ENCODE assay signal across 9 cellular contexts in the genomic region with DNA sequence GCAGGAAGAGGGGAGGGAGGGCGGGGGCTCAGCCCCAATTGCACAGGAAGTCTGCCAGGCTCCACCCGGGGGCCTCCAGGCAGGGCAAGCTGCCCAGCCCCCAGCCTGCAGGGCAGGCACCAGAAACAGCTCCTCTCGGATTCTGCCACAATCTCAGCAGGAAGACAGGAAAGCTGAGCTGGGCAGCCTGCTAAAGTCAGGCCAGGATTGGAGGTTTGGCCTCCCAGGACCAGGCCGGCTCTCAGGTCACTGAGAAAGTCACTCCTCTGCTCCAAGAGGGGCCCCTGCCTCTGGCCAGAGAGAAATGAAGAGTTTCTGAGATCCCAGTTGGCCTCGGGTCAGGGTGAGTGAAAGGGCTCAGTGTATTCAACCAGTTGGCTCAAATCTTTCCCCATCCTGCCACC. TPM values are rescaled to one million over a fixed set of nuclear protein-coding genes. Genes with fewer than 3 reads are reported as not detected.
DNase-seq lines count a peak whose midpoint lies in the region; ATAC-seq and TF ChIP-seq lines count a peak whose summit lies in the region.
"Had no signal": no experiment of that assay in that cellular context is flagged by ENCODE, and none has a peak within 500 bp of the region (broad histone marks: within the 10 kb centered on the region; RNA-seq: fewer than 3 reads in every experiment).

No MANE protein-coding gene starts in this region.

- peak overlapping the region in 6 of 7 donors; percentile 74 to 86 (median 86) for H3K27ac Mint-ChIP-seq in CD4-positive, alpha-beta memory T cell
- H3K27ac Mint-ChIP-seq in natural killer cell treated with Interleukin-12 subunit alpha and Interleukin-12 subunit beta and Interleukin-15 and Interleukin-18, amount 100 ng/mL, for 72 hours = peak overlapping the region; percentile 85 to 94
- H3K27ac Mint-ChIP-seq in glutamatergic neuron (ENCODE audit: unreplicated experiment) = no peak overlapping the region

- peaks cover 0 to 2% of the 10 kb centered on the region in 2 donors for H3K36me3 Mint-ChIP-seq in CD4-positive, alpha-beta memory T cell
- no peaks in the 10 kb centered on the region for H3K36me3 Mint-ChIP-seq in natural killer cell treated with Interleukin-12 subunit alpha and Interleukin-12 subunit beta and Interleukin-15 and Interleukin-18, amount 100 ng/mL, for 72 hours
- H3K36me3 Mint-ChIP-seq in glutamatergic neuron (ENCODE audit: unreplicated experiment) = no peaks in the 10 kb centered on the region

- no peaks in the 10 kb centered on the region for H3K27me3 Mint-ChIP-seq in CD4-positive, alpha-beta memory T cell
- no peaks in the 10 kb centered on the region for H3K27me3 Mint-ChIP-seq in natural killer cell treated with Interleukin-12 subunit alpha and Interleukin-12 subunit beta and Interleukin-15 and Interleukin-18, amount 100 ng/mL, for 72 hours
- H3K27me3 Mint-ChIP-seq in glutamatergic neuron (ENCODE audit: unreplicated experiment) = no peaks in the 10 kb centered on the region

- peak overlapping the region in 1 of 2 donors; percentile 29 for H3K4me3 ChIP-seq in CD4-positive, alpha-beta memory T cell (ENCODE audit: low read length in 2 of 2)
- H3K4me3 ChIP-seq in NT2/D1 (ENCODE audit: insufficient read length, low read depth) (no peak overlapping the region), duodenal mucosa (ENCODE audit: low read depth in 1 of 2, low read length in 2 of 2) (no peak overlapping the region)

- intact Hi-C loops in CD4-positive, alpha-beta memory T cell (cut with micrococcal nuclease) = no loop called here

- CTCF ChIA-PET in CD4-positive, alpha-beta memory T cell (lab: Charles Lee; ENCODE audit: partially characterized antibody) = interaction anchor here (1.3 to 2.6 kb wide), 6 partner anchors 11 to 312 kb away, joined by 3 to 7 read pairs (median 5); partner anchors contain the start of gene TOR2A

- peak overlapping the region; percentile 28 to 83 (median 79) for H3K4me3 Mint-ChIP-seq in CD4-positive, alpha-beta memory T cell
- no peak overlapping the region for H3K4me3 Mint-ChIP-seq in natural killer cell treated with Interleukin-12 subunit alpha and Interleukin-12 subunit beta and Interleukin-15 and Interleukin-18, amount 100 ng/mL, for 72 hours
- H3K4me3 Mint-ChIP-seq in glutamatergic neuron (ENCODE audit: unreplicated experiment) = no peak overlapping the region

- ATAC-seq in natural killer cell treated with Interleukin-12 subunit alpha and Interleukin-12 subunit beta and Interleukin-15 and Interleukin-18, amount 100 ng/mL, for 72 hours = no peak
- no peak for ATAC-seq in HG03460 (IDR thresholded peaks at IDR 0.05; ENCODE audit: unreplicated experiment)

- no peak for TF ChIP-seq CTCF in glutamatergic neuron (IDR thresholded peaks at IDR 0.05; ENCODE audit: partially characterized antibody, unreplicated experiment)

- H3K9me3 Mint-ChIP-seq in CD4-positive, alpha-beta memory T cell = no peaks in the 10 kb centered on the region
- peaks cover 3% of the 10 kb centered on the region for H3K9me3 Mint-ChIP-seq in natural killer cell treated with Interleukin-12 subunit alpha and Interleukin-12 subunit beta and Interleukin-15 and Interleukin-18, amount 100 ng/mL, for 72 hours
- peaks cover 1% of the 10 kb centered on the region for H3K9me3 Mint-ChIP-seq in glutamatergic neuron (ENCODE audit: unreplicated experiment)
- H3K9me3 Mint-ChIP-seq: activated T-cell treated with anti-CD3 and anti-CD28 coated beads, Interleukin-2, amount 50 U/mL, for 4 hours had no signal

- H3K36me3 ChIP-seq in CD4-positive, alpha-beta memory T cell (ENCODE audit: insufficient read depth, low read length) = no peaks in the 10 kb centered on the region
- H3K36me3 ChIP-seq in NT2/D1 (ENCODE audit: insufficient read depth, insufficient read length, low read length) = peaks cover 59% of the 10 kb centered on the region
- peaks cover 11 to 27% of the 10 kb centered on the region in 2 donors for H3K36me3 ChIP-seq in duodenal mucosa (ENCODE audit: control insufficient read depth in 1 of 2, insufficient read depth in 2 of 2, low read length in 2 of 2)

- H3K27me3 ChIP-seq in CD4-positive, alpha-beta memory T cell (ENCODE audit: insufficient read depth, low read length) = no peaks in the 10 kb centered on the region
- no peaks in the 10 kb centered on the region for H3K27me3 ChIP-seq in NT2/D1 (ENCODE audit: insufficient read depth, insufficient read length)
- H3K27me3 ChIP-seq in duodenal mucosa (ENCODE audit: control insufficient read depth in 1 of 2, insufficient read depth in 2 of 2, low read length in 2 of 2) = no peaks in the 10 kb centered on the region

- H3K4me1 Mint-ChIP-seq in CD4-positive, alpha-beta memory T cell = peaks cover 43 to 83% (median 63%) of the 10 kb centered on the region in 4 donors
- peaks cover 42 to 54% of the 10 kb centered on the region in 2 donors for H3K4me1 Mint-ChIP-seq in natural killer cell treated with Interleukin-12 subunit alpha and Interleukin-12 subunit beta and Interleukin-15 and Interleukin-18, amount 100 ng/mL, for 72 hours (ENCODE audit: low read depth in 2 of 2)
- H3K4me1 Mint-ChIP-seq in glutamatergic neuron (ENCODE audit: low read depth, unreplicated experiment) = peaks cover 10% of the 10 kb centered on the region

- H3K4me1 ChIP-seq in CD4-positive, alpha-beta memory T cell (ENCODE audit: insufficient read depth, low read length) = peaks cover 70% of the 10 kb centered on the region
- H3K4me1 ChIP-seq in NT2/D1 (ENCODE audit: insufficient read depth, insufficient read length) (peaks cover 49% of the 10 kb centered on the region), duodenal mucosa (ENCODE audit: control insufficient read depth in 1 of 2, insufficient read depth in 2 of 2, low read length in 2 of 2) (peaks cover 68 to 73% of the 10 kb centered on the region in 2 donors)

- DNase-seq in CD4-positive, alpha-beta memory T cell = no peak
- DNase-seq in NT2/D1 (ENCODE audit: low read depth, low spot score) = no peak
- no peak for DNase-seq in natural killer cell treated with Interleukin-12 subunit alpha and Interleukin-12 subunit beta and Interleukin-15 and Interleukin-18, amount 100 ng/mL, for 72 hours (ENCODE audit: low spot score)
- no peak for DNase-seq in NCI-H748 (lab: John Stamatoyannopoulos, UW; ENCODE audit: unreplicated experiment)
- DNase-seq in activated CD4-positive, CD25-positive, alpha-beta regulatory T cell treated with anti-CD3 and anti-CD28 coated beads, Interleukin-2, amount 50 U/mL, for 72 hours = no peak
- DNase-seq in glutamatergic neuron = no peak
- DNase-seq: activated T-cell treated with anti-CD3 and anti-CD28 coated beads, Interleukin-2, amount 50 U/mL, for 4 hours had no signal

- no peaks in the 10 kb centered on the region for H3K9me3 ChIP-seq in CD4-positive, alpha-beta memory T cell (ENCODE audit: control insufficient read depth in 1 of 2, low read length in 2 of 2)
- H3K9me3 ChIP-seq in NT2/D1 (ENCODE audit: insufficient read depth, low read length) = no peaks in the 10 kb centered on the region
- H3K9me3 ChIP-seq in duodenal mucosa (ENCODE audit: control insufficient read depth in 1 of 2, low read length in 2 of 2) = no peaks in the 10 kb centered on the region

- POLR2A ChIA-PET in CD4-positive, alpha-beta memory T cell (lab: Charles Lee; ENCODE audit: partially characterized antibody) = interaction anchor here (0.5 to 5.1 kb wide), 4 partner anchors 11 to 177 kb away, joined by 3 to 28 read pairs (median 4); partner anchors contain the start of genes LRSAM1, RPL12 and TOR2A

- H3K27ac ChIP-seq in CD4-positive, alpha-beta memory T cell (ENCODE audit: low read depth, low read length) = peak overlapping the region; percentile 40
- H3K27ac ChIP-seq in duodenal mucosa (ENCODE audit: low read depth, low read length) = peak overlapping the region; percentile 55

- peak overlapping the region; percentile 37 for H3K9ac ChIP-seq in NT2/D1 (ENCODE audit: insufficient read length, low read depth)
- H3K9ac ChIP-seq in duodenal mucosa (ENCODE audit: low read depth in 1 of 2, low read length in 2 of 2) = no peak overlapping the region

RNA-seq across cellular contexts. Expression of gene STXBP1, which starts 54.6 kb away (rescaled TPM):
- total RNA-seq in CD4-positive, alpha-beta memory T cell = 10 to 100 TPM; 19.9 to 20.9 TPM
- 1 to 10 TPM; 4.8 to 5.5 TPM for polyA plus RNA-seq in CD4-positive, alpha-beta memory T cell
- total RNA-seq in natural killer cell treated with Interleukin-12 subunit alpha and Interleukin-12 subunit beta and Interleukin-15 and Interleukin-18, amount 100 ng/mL, for 72 hours = 1 to 10 TPM; 4.0 to 8.1 TPM
- total RNA-seq in glutamatergic neuron (ENCODE audit: unreplicated experiment) = 402 TPM

Comparison
In these comparisons a context has a peak if more than half of its experiments do, and no peak if none do; other contexts are left out.
1. H3K4me3 Mint-ChIP-seq: peak in CD4-positive, alpha-beta memory T cell (8 of 8); none in natural killer cell treated with Interleukin-12 subunit alpha and Interleukin-12 subunit beta and Interleukin-15 and Interleukin-18, amount 100 ng/mL, for 72 hours (single experiment) and glutamatergic neuron (single experiment).
2. RNA of gene STXBP1, which starts 54.6 kb away (total RNA-seq): 402 TPM in glutamatergic neuron (single experiment); 19.9 to 20.9 TPM in CD4-positive, alpha-beta memory T cell and 4.0 to 8.1 TPM in natural killer cell treated with Interleukin-12 subunit alpha and Interleukin-12 subunit beta and Interleukin-15 and Interleukin-18, amount 100 ng/mL, for 72 hours; every median in the first group is over 10 times any median in the second.